8 cellular contexts compared by ENCODE assay signal in the genomic region with DNA sequence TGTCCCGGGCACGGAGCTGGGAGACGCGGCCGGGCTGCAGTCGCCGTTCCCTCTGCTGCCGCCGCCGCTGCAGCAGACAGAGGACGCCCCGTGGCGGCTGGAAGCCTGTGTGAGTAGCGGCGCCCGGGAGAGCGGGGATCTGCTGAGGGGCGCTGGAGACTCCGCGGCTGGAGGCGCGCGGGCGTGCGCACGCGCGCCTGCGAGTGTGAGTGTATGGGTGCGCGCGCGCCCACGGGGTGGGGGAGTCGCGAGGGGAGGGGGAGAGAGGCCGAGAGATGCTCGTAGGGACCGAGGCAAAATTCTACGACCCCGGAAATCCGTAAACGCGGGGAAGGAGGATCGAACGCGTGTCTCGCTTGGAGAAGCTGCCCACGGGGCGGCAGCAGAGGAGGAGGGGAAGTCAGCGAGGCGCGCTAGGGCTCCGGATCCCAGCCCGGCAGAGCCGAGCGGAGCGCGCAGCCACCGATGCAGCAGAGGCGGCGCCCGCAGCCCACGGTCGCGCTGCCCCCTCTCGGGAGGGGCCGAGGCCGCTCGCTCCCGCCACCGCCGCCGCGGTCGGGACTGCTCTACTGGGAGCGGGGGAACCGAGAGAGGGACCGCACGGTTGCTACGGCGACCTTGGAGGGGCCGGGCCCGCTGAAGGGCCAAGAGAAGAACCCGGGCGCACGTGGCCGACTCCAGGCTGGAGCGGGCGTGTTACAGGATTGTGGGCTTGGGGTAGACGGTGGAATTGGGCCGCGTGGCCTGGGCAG.
DNase-seq lines count a peak whose midpoint lies in the region; ATAC-seq and TF ChIP-seq lines count a peak whose summit lies in the region.

A gene (minus strand): TSS at position 207 of the 752 bp plus-strand sequence.

- H3K27ac ChIP-seq in RWPE1 (no peak within 1 kb of the TSS), brain microvascular endothelial cell (peak within 1 kb of the TSS; percentile 7)

- ATAC-seq in HG02759 (IDR thresholded peaks at IDR 0.05; ENCODE audit: unreplicated experiment), result peak; percentile 56
- no peak for ATAC-seq in HG03571 (IDR thresholded peaks at IDR 0.05; ENCODE audit: unreplicated experiment)

- peak; percentile 72 for DNase-seq in ELR (ENCODE audit: low read depth)
- DNase-seq in RWPE1 (ENCODE audit: low spot score), result peak; percentile 28
- peak; percentile 48 for DNase-seq in brain microvascular endothelial cell
- DNase-seq in retina, result peak; percentile 93
- no peak for DNase-seq in NCI-H1048 (lab: John Stamatoyannopoulos, UW)

- H3K4me3 ChIP-seq in brain microvascular endothelial cell (ENCODE audit: low read depth, low read length) (peak within 1 kb of the TSS; percentile 63), iPS-11a (ENCODE audit: low read depth, low read length) (peak within 1 kb of the TSS; percentile 55)

- no peaks in the 10 kb centered on the region for H3K36me3 ChIP-seq in brain microvascular endothelial cell (replicated peaks)

- POLR2A ChIA-PET in RWPE1 (lab: Yijun Ruan, JAX; ENCODE audit: low non-redundant PET), result no interaction called here

- peak; percentile 26; the same call in 1 of the 2 replicates for TF ChIP-seq CTCF in RWPE1 (conservative IDR thresholded peaks at IDR 0.05; ENCODE audit: low read depth)
- no peak for TF ChIP-seq CTCF in brain microvascular endothelial cell (IDR thresholded peaks at IDR 0.05; ENCODE audit: low read depth, low read length, missing control alignments)

- in situ Hi-C loops in brain microvascular endothelial cell (cut with HindIII; ENCODE audit: low pct_ligation_motif_present, low sequenced_read_pairs), result no loop called here

- H3K27me3 ChIP-seq in brain microvascular endothelial cell (replicated peaks), result no peaks in the 10 kb centered on the region

- CTCF ChIA-PET in RWPE1 (lab: Yijun Ruan, JAX), result no interaction called here
